Comparison of ENCODE assay signal across 13 cellular contexts in the genomic region with DNA sequence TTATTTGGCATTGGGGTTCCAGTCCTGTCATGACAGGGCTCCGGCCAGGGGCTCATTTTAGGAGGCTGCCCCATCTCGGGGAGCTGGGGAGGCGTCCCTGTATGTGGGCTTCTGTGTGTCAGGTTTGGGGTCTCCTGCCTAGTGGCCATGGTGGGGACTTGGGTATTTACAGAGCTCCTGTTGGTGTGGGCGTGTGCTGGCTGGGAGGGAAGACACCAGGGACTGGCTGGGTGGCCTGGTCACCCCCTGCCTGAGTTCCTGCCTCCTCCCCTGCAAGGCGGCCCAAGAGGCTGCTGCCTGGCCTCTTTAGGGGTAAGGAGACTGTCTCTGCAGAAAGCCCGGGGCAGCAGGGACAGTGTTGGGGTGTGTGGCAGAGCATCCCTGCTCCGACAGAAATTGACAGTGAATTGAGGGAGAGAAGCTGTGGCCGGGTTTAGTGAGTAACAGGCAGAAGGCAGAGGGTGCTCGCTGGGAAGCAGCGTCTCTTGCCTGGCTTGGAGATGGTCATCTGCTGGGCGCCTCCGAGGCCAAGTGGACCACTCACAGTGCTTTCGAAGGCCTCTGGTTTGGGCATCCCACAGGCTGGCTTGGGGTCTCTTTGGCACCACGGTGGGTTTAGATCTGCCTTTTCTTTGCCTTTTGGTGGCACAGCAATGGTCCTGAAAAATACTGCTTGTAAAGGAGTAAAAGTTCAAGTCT. TPM values are rescaled to one million over a fixed set of nuclear protein-coding genes. Genes with fewer than 3 reads are reported as not detected.
DNase-seq lines count a peak whose midpoint lies in the region; ATAC-seq and TF ChIP-seq lines count a peak whose summit lies in the region.
"Had no signal": no experiment of that assay in that cellular context is flagged by ENCODE, and none has a peak within 500 bp of the region (broad histone marks: within the 10 kb centered on the region; RNA-seq: fewer than 3 reads in every experiment).

No MANE protein-coding gene starts in this region.

- ATAC-seq in upper lobe of right lung (no peak), GM21526 (IDR thresholded peaks at IDR 0.05; ENCODE audit: low FRiP score, unreplicated experiment) (no peak)

- no peaks in the 10 kb centered on the region for H3K9me3 Mint-ChIP-seq in neural crest cell

- no peak overlapping the region for H3K27ac Mint-ChIP-seq in neural crest cell (ENCODE audit: unreplicated experiment)

- H3K4me3 ChIP-seq in cardiac muscle cell: no peak overlapping the region
- no peak overlapping the region for H3K4me3 ChIP-seq in upper lobe of right lung

- DNase-seq in activated naive CD4-positive, alpha-beta T cell treated with anti-CD3 and anti-CD28 coated beads, Interleukin-2, amount 50 U/mL, for 16 hours: peak; percentile 4
- no peak for DNase-seq in activated naive CD4-positive, alpha-beta T cell (lab: John Stamatoyannopoulos, UW)
- DNase-seq in cardiac muscle cell (ENCODE audit: low read depth in 1 of 2, low spot score in 1 of 2): no peak
- no peak for DNase-seq in neural crest cell (ENCODE audit: low read depth, low spot score)
- peak; percentile 63 for DNase-seq in upper lobe of right lung
- DNase-seq in NCI-H82 (lab: John Stamatoyannopoulos, UW): no peak
- no peak for DNase-seq in stimulated activated CD4-positive, alpha-beta T cell treated with anti-CD3 and anti-CD28 coated beads, Interleukin-1b, Interleukin-23, amount 100 ng/mL, for 48 hours
- DNase-seq: central memory CD4-positive, alpha-beta T cell; kidney glomerular epithelial cell; NCI-H187; OCI-M1; retina had no signal

- no peaks in the 10 kb centered on the region for H3K27me3 ChIP-seq in cardiac muscle cell
- no peaks in the 10 kb centered on the region for H3K27me3 ChIP-seq in upper lobe of right lung

- peak overlapping the region; percentile 9 for H3K27ac ChIP-seq in cardiac muscle cell
- peak overlapping the region; percentile 70 for H3K27ac ChIP-seq in upper lobe of right lung

- peaks cover 29% of the 10 kb centered on the region for H3K4me1 Mint-ChIP-seq in neural crest cell

- H3K36me3 ChIP-seq in cardiac muscle cell (no peaks in the 10 kb centered on the region), upper lobe of right lung (no peaks in the 10 kb centered on the region)

- H3K4me3 Mint-ChIP-seq in neural crest cell: peak overlapping the region; percentile 88

- TF ChIP-seq CTCF in cardiac muscle cell (IDR thresholded peaks at IDR 0.05; ENCODE audit: low read depth, low read length) (no peak), neural crest cell (conservative IDR thresholded peaks at IDR 0.05) (no peak), upper lobe of right lung (IDR thresholded peaks at IDR 0.05) (no peak)

- peaks cover 46% of the 10 kb centered on the region for H3K4me1 ChIP-seq in cardiac muscle cell (ENCODE audit: low read depth)
- peaks cover 70% of the 10 kb centered on the region for H3K4me1 ChIP-seq in upper lobe of right lung

- intact Hi-C loops in upper lobe of right lung (cut with DNase I): no loop called here

- H3K9me3 ChIP-seq in cardiac muscle cell (ENCODE audit: low read depth) (no peaks in the 10 kb centered on the region), upper lobe of right lung (no peaks in the 10 kb centered on the region)

- H3K27me3 Mint-ChIP-seq in neural crest cell (ENCODE audit: low read depth): peaks cover 37% of the 10 kb centered on the region

- no peaks in the 10 kb centered on the region for H3K36me3 Mint-ChIP-seq in neural crest cell (ENCODE audit: low read depth)

RNA-seq across cellular contexts. Expression of a gene that starts 40.3 kb away (rescaled TPM):
- total RNA-seq in cardiac muscle cell (49.3 and 79.3 TPM in 2 replicates), neural crest cell (32.3 and 34.1 TPM in 2 replicates), upper lobe of right lung (71.4 TPM)
- 51.8 and 57.5 TPM in 2 replicates for polyA plus RNA-seq in cardiac muscle cell

RNA-seq across cellular contexts. Expression of a gene that starts 42.5 kb away (rescaled TPM):
- total RNA-seq in cardiac muscle cell (26.0 and 37.4 TPM in 2 replicates), neural crest cell (5.1 and 5.4 TPM in 2 replicates), upper lobe of right lung (53.5 TPM)
- polyA plus RNA-seq in cardiac muscle cell: 9.0 and 9.2 TPM in 2 replicates

Comparison
In these comparisons a context has a peak if more than half of its experiments do, and no peak if none do; other contexts are left out.
1. DNase-seq: peak in activated naive CD4-positive, alpha-beta T cell treated with anti-CD3 and anti-CD28 coated beads, Interleukin-2, amount 50 U/mL, for 16 hours (single experiment) and upper lobe of right lung (single experiment); none in activated naive CD4-positive, alpha-beta T cell (0 of 4), cardiac muscle cell (0 of 2), neural crest cell (single experiment), NCI-H82 (single experiment) and stimulated activated CD4-positive, alpha-beta T cell treated with anti-CD3 and anti-CD28 coated beads, Interleukin-1b, Interleukin-23, amount 100 ng/mL, for 48 hours (single experiment).